ENCODE assay signal across 22 cellular contexts in the genomic region with DNA sequence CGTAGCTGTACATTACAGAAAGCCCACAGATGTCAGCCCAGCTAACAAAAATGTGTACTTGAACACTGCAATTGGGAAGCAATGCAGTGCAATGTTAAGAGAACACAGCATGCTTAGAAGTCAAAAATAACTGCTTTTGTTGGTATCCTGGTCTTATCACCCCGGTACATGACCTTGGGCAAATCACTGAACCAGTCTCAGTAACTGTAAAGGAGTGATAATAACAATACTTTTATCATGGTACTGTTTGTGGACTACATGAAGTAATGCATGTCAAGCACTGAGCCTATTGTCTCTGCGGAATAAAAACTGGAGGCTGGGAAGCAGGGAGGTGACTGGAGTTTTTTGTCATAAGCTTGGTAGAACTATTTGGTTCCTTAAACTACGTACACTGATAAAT. TPM values are rescaled to one million over a fixed set of nuclear protein-coding genes. Genes with fewer than 3 reads are reported as not detected.
DNase-seq lines count a peak whose midpoint lies in the region; ATAC-seq and TF ChIP-seq lines count a peak whose summit lies in the region.
"Had no signal": no experiment of that assay in that cellular context is flagged by ENCODE, and none has a peak within 500 bp of the region (broad histone marks: within the 10 kb centered on the region; RNA-seq: fewer than 3 reads in every experiment).

No MANE protein-coding gene starts in this region.

- no peak overlapping the region for H3K23ac ChIP-seq in mesendoderm (ENCODE audit: low read length)

- DNase-seq in body of pancreas (no peak), right atrium auricular region (ENCODE audit: low spot score) (no peak), mesendoderm (no peak), GM13976 (ENCODE audit: low spot score) (no peak)
- DNase-seq: ACHN; Caco-2; CD4-positive, alpha-beta memory T cell; DMS 273 treated with DMSO at 0.1 percent for 48 hours; DMS79 treated with DMSO at 0.1 percent for 48 hours; GM23248; H9; HFFc6; NCI-H1092 treated with DMSO at 0.1 percent for 48 hours; NCI-H1436 treated with DMSO at 0.1 percent for 48 hours; NCI-H1930; NCI-H526; SHP77 had no signal

- in situ Hi-C loops in GM13976 (cut with MboI; ENCODE audit: low sequenced_read_pairs, unreplicated experiment): no loop called here

- no peak overlapping the region for H4K5ac ChIP-seq in mesendoderm (ENCODE audit: low read length)

- no peak overlapping the region for H3K4me2 ChIP-seq in mesendoderm (ENCODE audit: low read length)
- H3K4me2 ChIP-seq: BLaER1, KMS-11 had no signal

- intact Hi-C loops in body of pancreas (cut with DNase I): loop anchor here (10.0 kb wide), 1 partner anchor 136 kb away; a partner anchor contains a TSS

- H3K27me3 ChIP-seq in body of pancreas (no peaks in the 10 kb centered on the region), right atrium auricular region (no peaks in the 10 kb centered on the region), mesendoderm (ENCODE audit: insufficient read depth, low read length, poor library complexity) (no peaks in the 10 kb centered on the region)
- H3K27me3 ChIP-seq: BLaER1 had no signal

- H3K18ac ChIP-seq in mesendoderm (ENCODE audit: low read length): no peak overlapping the region

- no peak overlapping the region for H2BK5ac ChIP-seq in mesendoderm (ENCODE audit: low read length)

- H3K9ac ChIP-seq in mesendoderm (ENCODE audit: low read length): no peak overlapping the region
- H3K9ac ChIP-seq: BLaER1, GM23248, KMS-11 had no signal

- no peak overlapping the region for H2BK120ac ChIP-seq in mesendoderm (ENCODE audit: low read depth, low read length)

- no peaks in the 10 kb centered on the region for H3K9me3 ChIP-seq in body of pancreas
- H3K9me3 ChIP-seq in right atrium auricular region: no peaks in the 10 kb centered on the region
- H3K9me3 ChIP-seq: BLaER1, Caco-2 had no signal

- H3K79me2 ChIP-seq in mesendoderm (ENCODE audit: control insufficient read depth, insufficient read depth, low read length): peaks cover 2% of the 10 kb centered on the region

- WGBS in body of pancreas, 2 donors: 30 to 32% methylated on average over 4 of the region's 4 CpGs
- WGBS in mesendoderm (ENCODE audit: extremely low coverage, insufficient coverage, low lambda C conversion rate): no CpG with 5 or more reads among the region's 4 CpGs

- H2AK5ac ChIP-seq in mesendoderm (ENCODE audit: low read length): no peak overlapping the region

- no peak overlapping the region for H2BK15ac ChIP-seq in mesendoderm (replicated peaks; ENCODE audit: low read depth)

- H3K4ac ChIP-seq in mesendoderm (ENCODE audit: low read depth, low read length): no peak overlapping the region

- ATAC-seq in body of pancreas (peak; percentile 16), HG02610 (IDR thresholded peaks at IDR 0.05; ENCODE audit: unreplicated experiment) (no peak)

- H3K79me1 ChIP-seq in mesendoderm (ENCODE audit: low read length): peaks cover 8% of the 10 kb centered on the region

- no peak for TF ChIP-seq CTCF in 22Rv1 (IDR thresholded peaks at IDR 0.05)
- no peak for TF ChIP-seq CTCF in C4-2B (conservative IDR thresholded peaks at IDR 0.05)
- TF ChIP-seq CTCF in body of pancreas (IDR thresholded peaks at IDR 0.05): no peak
- TF ChIP-seq CTCF in right atrium auricular region (IDR thresholded peaks at IDR 0.05): no peak
- no peak for TF ChIP-seq CTCF in GM13976 (IDR thresholded peaks at IDR 0.05; ENCODE audit: borderline replicate concordance, control extremely low read depth, extremely low read depth, insufficient read depth, missing control alignments)

- TF ChIP-seq POLR2A in body of pancreas (IDR thresholded peaks at IDR 0.05): no peak

- no peak overlapping the region for H3K4me3 ChIP-seq in body of pancreas
- H3K4me3 ChIP-seq in right atrium auricular region: no peak overlapping the region
- H3K4me3 ChIP-seq in mesendoderm (ENCODE audit: low read length): no peak overlapping the region
- H3K4me3 ChIP-seq: BLaER1, GM23248 had no signal

- H3K56ac ChIP-seq in mesendoderm (ENCODE audit: low read length): no peak overlapping the region

- peaks cover 0 to under 1% of the 10 kb centered on the region in 2 donors for H3K36me3 ChIP-seq in body of pancreas (replicated peaks in 1 of 2; ENCODE audit: insufficient read depth in 1 of 2, low read depth in 2 of 2)
- peaks cover 6% of the 10 kb centered on the region for H3K36me3 ChIP-seq in right atrium auricular region
- no peaks in the 10 kb centered on the region for H3K36me3 ChIP-seq in mesendoderm (ENCODE audit: control insufficient read depth, insufficient read depth, low read length)

- H4K8ac ChIP-seq in mesendoderm (ENCODE audit: low read depth, low read length): no peak overlapping the region

- H3K27ac ChIP-seq in 22Rv1: peak overlapping the region; percentile 94
- peak overlapping the region; percentile 62; the same call in 1 of the 2 replicates for H3K27ac ChIP-seq in C4-2B
- H3K27ac ChIP-seq in body of pancreas: peak overlapping the region in 2 of 4 donors; percentile 18 to 79
- H3K27ac ChIP-seq in right atrium auricular region: peak overlapping the region; percentile 59 to 82
- H3K27ac ChIP-seq in mesendoderm (ENCODE audit: low read depth, low read length): no peak overlapping the region
- H3K27ac ChIP-seq: BLaER1, GM23248, KMS-11 had no signal

- peaks cover 64% of the 10 kb centered on the region for H3K4me1 ChIP-seq in body of pancreas
- peaks cover 0 to 48% of the 10 kb centered on the region in 2 donors for H3K4me1 ChIP-seq in right atrium auricular region
- H3K4me1 ChIP-seq in mesendoderm (ENCODE audit: control insufficient read depth, low read depth, low read length): peaks cover 7% of the 10 kb centered on the region

RNA-seq across cellular contexts. Expression of a gene that starts 44.7 kb away (rescaled TPM):
- total RNA-seq in body of pancreas (not detected), right atrium auricular region (under 1 TPM; 0.22 to 0.31 TPM)
- polyA plus RNA-seq in mesendoderm (2013, experiment 1 of 2): 0.08 TPM
- 0.08 TPM for polyA plus RNA-seq in mesendoderm (2013, experiment 2 of 2)
- total RNA-seq: CD4-positive, alpha-beta memory T cell; GM23248; HFFc6 had no signal
- polyA plus RNA-seq: CD4-positive, alpha-beta memory T cell; GM23248 had no signal
